28 cellular contexts compared by ENCODE assay signal in the genomic region with DNA sequence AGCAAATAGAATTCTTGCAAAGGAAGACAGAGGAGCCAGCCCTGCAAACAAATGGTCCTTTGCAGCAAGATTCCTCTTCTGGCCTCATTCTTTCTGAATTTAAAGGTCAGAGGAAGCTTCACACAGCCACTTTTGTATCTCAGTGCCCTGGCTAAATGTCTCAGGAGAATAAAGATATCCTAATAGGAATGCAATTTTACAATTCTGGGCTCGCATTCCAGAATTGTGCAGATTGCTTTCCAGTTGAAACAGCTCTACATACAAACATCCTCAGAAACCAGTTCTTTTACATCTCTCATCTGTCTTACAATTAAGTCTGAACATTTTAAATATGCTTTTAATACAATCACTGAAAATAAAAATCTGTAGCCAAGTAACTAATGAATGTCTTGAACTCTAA. TPM values are rescaled to one million over a fixed set of nuclear protein-coding genes. Genes with fewer than 3 reads are reported as not detected.
"Had no signal": no experiment of that assay in that cellular context is flagged by ENCODE, and none has a peak within 500 bp of the region (broad histone marks: within the 10 kb centered on the region; RNA-seq: fewer than 3 reads in every experiment).

No MANE protein-coding gene starts in this region.

- ATAC-seq: activated CD4-positive, alpha-beta T cell treated with anti-CD3 and anti-CD28 coated beads for 36 hours; activated T-cell treated with anti-CD3 and anti-CD28 coated beads, Interleukin-2, amount 50 U/mL, for 4 hours; foreskin keratinocyte; T-helper 17 cell; upper lobe of right lung had no signal

- H3K9me3 Mint-ChIP-seq: activated B cell treated with CpG ODN at 0.5 μM for 24 hours; activated naive CD8-positive, alpha-beta T cell treated with anti-CD3 and anti-CD28 coated beads for 36 hours; activated T-cell treated with anti-CD3 and anti-CD28 coated beads, Interleukin-2, amount 50 U/mL, for 4 hours; central memory CD8-positive, alpha-beta T cell; nephron progenitor cell had no signal

- H3K4me3 ChIP-seq: breast epithelium, coronary artery, esophagus squamous epithelium, sigmoid colon, upper lobe of right lung had no signal

- H3K4me3 Mint-ChIP-seq: activated B cell treated with CpG ODN at 0.5 μM for 24 hours; activated CD4-positive, alpha-beta T cell treated with anti-CD3 and anti-CD28 coated beads for 36 hours; activated naive CD8-positive, alpha-beta T cell treated with anti-CD3 and anti-CD28 coated beads for 36 hours; activated T-cell treated with anti-CD3 and anti-CD28 coated beads, Interleukin-2, amount 50 U/mL, for 4 hours; central memory CD8-positive, alpha-beta T cell; endodermal cell; memory B cell; nephron progenitor cell; T-helper 17 cell had no signal

- H3K27me3 ChIP-seq: breast epithelium, esophagus squamous epithelium, foreskin keratinocyte, sigmoid colon, upper lobe of right lung had no signal

- H3K27ac ChIP-seq: breast epithelium, coronary artery, esophagus squamous epithelium, foreskin keratinocyte, sigmoid colon, upper lobe of right lung had no signal

- H3K36me3 ChIP-seq: breast epithelium, esophagus squamous epithelium, sigmoid colon, upper lobe of right lung had no signal

- H3K27me3 Mint-ChIP-seq: activated B cell treated with CpG ODN at 0.5 μM for 24 hours; activated CD4-positive, alpha-beta T cell treated with anti-CD3 and anti-CD28 coated beads for 36 hours; activated naive CD8-positive, alpha-beta T cell treated with anti-CD3 and anti-CD28 coated beads for 36 hours; central memory CD8-positive, alpha-beta T cell; memory B cell had no signal

- H3K27ac Mint-ChIP-seq: activated B cell treated with CpG ODN at 0.5 μM for 24 hours; activated CD4-positive, alpha-beta T cell treated with anti-CD3 and anti-CD28 coated beads for 36 hours; activated naive CD8-positive, alpha-beta T cell treated with anti-CD3 and anti-CD28 coated beads for 36 hours; memory B cell; T-helper 17 cell had no signal

- H3K4me1 ChIP-seq: breast epithelium, esophagus squamous epithelium, foreskin keratinocyte, sigmoid colon, upper lobe of right lung had no signal

- DNase-seq: activated B cell treated with CpG ODN at 0.5 μM for 24 hours; activated CD4-positive, alpha-beta T cell treated with anti-CD3 and anti-CD28 coated beads for 36 hours; activated CD4-positive, alpha-beta T cell treated with anti-CD3 and anti-CD28 coated beads, Interleukin-2, amount 50 U/mL, for 48 hours; activated CD8-positive, alpha-beta memory T cell treated with anti-CD3 and anti-CD28 coated beads, Interleukin-2, amount 50 U/mL, for 48 hours; activated naive CD4-positive, alpha-beta T cell treated with Interleukin-2 at 50 U/mL for 16 hours; activated naive CD8-positive, alpha-beta T cell treated with anti-CD3 and anti-CD28 coated beads for 36 hours; activated T-cell treated with anti-CD3 and anti-CD28 coated beads, Interleukin-2, amount 50 U/mL, for 4 hours; amniotic stem cell; endodermal cell; esophagus squamous epithelium; foreskin keratinocyte; glutamatergic neuron; hypothalamus; nephron progenitor cell; occipital lobe; posterior cingulate gyrus; sigmoid colon; stimulated activated CD4-positive, alpha-beta T cell treated with anti-CD3 and anti-CD28 coated beads, Interleukin-4, amount 100 ng/mL, for 1 hour; stimulated activated naive CD4-positive, alpha-beta T cell treated with Interleukin-2 at 50 U/mL for 16 hours; SW 1271; T-helper 17 cell; upper lobe of right lung had no signal

- H3K36me3 Mint-ChIP-seq: activated naive CD8-positive, alpha-beta T cell treated with anti-CD3 and anti-CD28 coated beads for 36 hours had no signal

- H3K9me3 ChIP-seq: breast epithelium, esophagus squamous epithelium, sigmoid colon, upper lobe of right lung had no signal

- H3K4me1 Mint-ChIP-seq: activated B cell treated with CpG ODN at 0.5 μM for 24 hours; activated CD4-positive, alpha-beta T cell treated with anti-CD3 and anti-CD28 coated beads for 36 hours; activated naive CD8-positive, alpha-beta T cell treated with anti-CD3 and anti-CD28 coated beads for 36 hours; central memory CD8-positive, alpha-beta T cell; memory B cell; nephron progenitor cell; T-helper 17 cell had no signal

RNA-seq across cellular contexts. Expression of gene ACOT12, which starts 14.6 kb away (rescaled TPM):
- total RNA-seq: activated B cell treated with CpG ODN at 0.5 μM for 24 hours; activated CD4-positive, alpha-beta T cell treated with anti-CD3 and anti-CD28 coated beads for 36 hours; activated CD8-positive, alpha-beta memory T cell treated with anti-CD3 and anti-CD28 coated beads for 36 hours; activated naive CD8-positive, alpha-beta T cell treated with anti-CD3 and anti-CD28 coated beads for 36 hours; activated T-cell treated with anti-CD3 and anti-CD28 coated beads, Interleukin-2, amount 50 U/mL, for 4 hours; breast epithelium; esophagus squamous epithelium; foreskin keratinocyte; subcutaneous adipose tissue; T-helper 17 cell; upper lobe of right lung had no signal
- polyA plus RNA-seq: foreskin keratinocyte had no signal
